In the genomic region with DNA sequence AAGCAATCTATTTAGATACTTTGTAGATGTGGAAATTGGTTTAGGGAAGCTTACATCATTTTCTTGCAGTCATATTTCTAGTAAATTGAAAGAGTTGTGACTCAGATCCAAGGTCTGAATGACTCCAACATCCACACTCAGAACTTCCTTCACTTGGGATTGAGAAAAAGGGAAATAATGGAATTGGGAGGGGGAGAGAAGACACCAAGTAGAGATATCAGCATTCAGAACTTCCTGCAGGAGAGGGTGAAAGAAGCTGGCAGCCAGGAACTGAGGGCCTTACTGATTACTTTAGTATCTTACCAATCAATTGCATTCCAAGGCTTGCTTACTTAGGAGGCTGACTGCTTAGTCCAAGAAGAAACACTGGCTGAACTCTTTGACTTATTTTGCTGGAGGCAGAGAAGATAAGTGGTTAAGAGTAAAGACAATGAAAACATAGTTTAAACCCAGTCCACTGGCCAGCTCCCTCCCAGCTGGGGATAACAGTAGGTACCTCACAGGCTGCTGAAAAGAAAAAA, we compare ENCODE assay signal across 10 cellular contexts. TPM values are rescaled to one million over a fixed set of nuclear protein-coding genes. Genes with fewer than 3 reads are reported as not detected.
DNase-seq lines count a peak whose midpoint lies in the region; FAIRE-seq and TF ChIP-seq lines count a peak whose summit lies in the region.
"Had no signal": no experiment of that assay in that cellular context is flagged by ENCODE, and none has a peak within 500 bp of the region (broad histone marks: within the 10 kb centered on the region; RNA-seq: fewer than 3 reads in every experiment).

No MANE protein-coding gene starts in this region.

- peaks cover 95% of the 10 kb centered on the region for H3K79me2 ChIP-seq in hepatocyte

- H3K9ac ChIP-seq in HUES64 (ENCODE audit: low read depth, low read length), result peak overlapping the region; percentile 17; the same call in 1 of the 2 replicates

- no peak for TF ChIP-seq CTCF in bronchial epithelial cell (IDR thresholded peaks at IDR 0.05; ENCODE audit: insufficient read depth, low read length, severe bottlenecking)
- no peak for TF ChIP-seq CTCF in hepatocyte (IDR thresholded peaks at IDR 0.05; ENCODE audit: poor library complexity)

- no peaks in the 10 kb centered on the region for H3K9me2 ChIP-seq in hepatocyte (replicated peaks; ENCODE audit: insufficient read depth)

- H3K27me3 ChIP-seq in HUES64 (ENCODE audit: insufficient read depth, low read length), result no peaks in the 10 kb centered on the region
- H3K27me3 ChIP-seq in bronchial epithelial cell (ENCODE audit: control insufficient read depth, insufficient read depth, low read length), result no peaks in the 10 kb centered on the region
- no peaks in the 10 kb centered on the region for H3K27me3 ChIP-seq in hepatocyte

- intact Hi-C loops in posterior vena cava (cut with DNase I), result no loop called here

- H3K4me3 ChIP-seq in HUES64 (ENCODE audit: low read length), result no peak overlapping the region
- no peak overlapping the region for H3K4me3 ChIP-seq in bronchial epithelial cell (ENCODE audit: low read depth, low read length)
- no peak overlapping the region for H3K4me3 ChIP-seq in hepatocyte

- peaks cover 46% of the 10 kb centered on the region for H3K4me1 ChIP-seq in HUES64 (ENCODE audit: insufficient read depth, low read length)
- H3K4me1 ChIP-seq in hepatocyte (ENCODE audit: insufficient read depth), result peaks cover 12% of the 10 kb centered on the region

- H3K9me3 ChIP-seq in HUES64 (ENCODE audit: insufficient read depth, low read depth, low read length) (no peaks in the 10 kb centered on the region), hepatocyte (ENCODE audit: low read depth) (no peaks in the 10 kb centered on the region)

- no peak overlapping the region for H3K4me2 ChIP-seq in hepatocyte

- H2AFZ ChIP-seq in hepatocyte, result no peak overlapping the region

- DNase-seq in bronchial epithelial cell (ENCODE audit: low read depth) (peak; percentile 58), hepatocyte (ENCODE audit: low spot score) (no peak), posterior vena cava (ENCODE audit: low spot score) (no peak), COLO668 (lab: John Stamatoyannopoulos, UW; ENCODE audit: unreplicated experiment) (no peak), putamen (ENCODE audit: low spot score) (no peak), SKM-1 treated with dmso at 0.1 percent for 144 hours (lab: John Stamatoyannopoulos, UW; ENCODE audit: unreplicated experiment) (no peak)
- DNase-seq: NCI-H1417 had no signal

- peak overlapping the region; percentile 75 for H3K27ac ChIP-seq in HUES64 (ENCODE audit: low read depth, low read length)
- H3K27ac ChIP-seq in hepatocyte, result peak overlapping the region; percentile 39
- H3K27ac ChIP-seq in temporal lobe (ENCODE audit: low read depth, low read length), result peak overlapping the region; percentile 12

- no peak for FAIRE-seq in bronchial epithelial cell (lab: Jason Lieb, UNC)
- FAIRE-seq: endometrium had no signal

- H4K20me1 ChIP-seq in hepatocyte (ENCODE audit: insufficient read depth, poor library complexity, severe bottlenecking), result peaks cover 16% of the 10 kb centered on the region

- peaks cover 28% of the 10 kb centered on the region for H3K36me3 ChIP-seq in HUES64 (ENCODE audit: insufficient read depth, low read length)
- H3K36me3 ChIP-seq in bronchial epithelial cell (ENCODE audit: control insufficient read depth, insufficient read depth, low read length), result no peaks in the 10 kb centered on the region
- no peaks in the 10 kb centered on the region for H3K36me3 ChIP-seq in hepatocyte (replicated peaks; ENCODE audit: insufficient read depth, low read depth)

RNA-seq across cellular contexts. Expression of gene APP, which starts 21.7 kb away (rescaled TPM):
- polyA plus RNA-seq in HUES64 (2013, experiment 1 of 2), result 335 TPM
- polyA plus RNA-seq in HUES64 (2013, experiment 2 of 2), result 380 TPM
- total RNA-seq in bronchial epithelial cell (745 and 763 TPM in 2 replicates), hepatocyte (288 and 316 TPM in 2 replicates), temporal lobe (426 TPM), posterior vena cava (100 to 1,000 TPM; 410 to 411 TPM)
- polyA plus RNA-seq in hepatocyte, result 46.4 and 55.7 TPM in 2 replicates

Comparison
In these comparisons a context has a peak if more than half of its experiments do, and no peak if none do; other contexts are left out.
1. H3K27ac ChIP-seq: peak in every context shown above with its lines; median percentile 75 in HUES64; 39 in hepatocyte; 12 in temporal lobe.